ENCODE assay signal across 15 cellular contexts in genomic region chr20:35010405-35011192, GRCh38. TPM values are rescaled to one million over a fixed set of nuclear protein-coding genes. Genes with fewer than 3 reads are reported as not detected.
DNase-seq lines count a peak whose midpoint lies in the region; ATAC-seq lines count a peak whose summit lies in the region.
"Had no signal": no experiment of that assay in that cellular context is flagged by ENCODE, and none has a peak within 500 bp of the region (broad histone marks: within the 10 kb centered on the region; RNA-seq: fewer than 3 reads in every experiment).

No MANE protein-coding gene starts in this region.

- no peaks in the 10 kb centered on the region for H3K9me3 ChIP-seq in subcutaneous abdominal adipose tissue (ENCODE audit: control insufficient read depth in 5 of 5, low read length in 5 of 5)

- H3K4me3 Mint-ChIP-seq in activated naive CD4-positive, alpha-beta T cell treated with anti-CD3 and anti-CD28 coated beads for 36 hours: no peak overlapping the region
- H3K4me3 Mint-ChIP-seq in activated T-helper 2 cell treated with anti-CD3 and anti-CD28 coated beads, Interferon-gamma antibody, Interleukin-2, Interleukin-4, amounts not matched to agents 10 μg/mL and 5 μg/mL and 100 μg/mL, durations not matched to agents 14 hours and 24 hours and 36 hours (ENCODE audit: low read depth): no peak overlapping the region
- H3K4me3 Mint-ChIP-seq in immature natural killer cell: no peak overlapping the region
- H3K4me3 Mint-ChIP-seq: nephron had no signal

- ATAC-seq in HG02981 (IDR thresholded peaks at IDR 0.05; ENCODE audit: unreplicated experiment): no peak

- no peaks in the 10 kb centered on the region for H3K27me3 Mint-ChIP-seq in activated naive CD4-positive, alpha-beta T cell treated with anti-CD3 and anti-CD28 coated beads for 36 hours (ENCODE audit: low read depth)
- H3K27me3 Mint-ChIP-seq in activated T-helper 2 cell treated with anti-CD3 and anti-CD28 coated beads, Interferon-gamma antibody, Interleukin-2, Interleukin-4, amounts not matched to agents 10 μg/mL and 5 μg/mL and 100 μg/mL, durations not matched to agents 14 hours and 24 hours and 36 hours (ENCODE audit: low read depth): no peaks in the 10 kb centered on the region
- H3K27me3 Mint-ChIP-seq in immature natural killer cell (ENCODE audit: low read depth in 3 of 3): peaks cover 3 to 5% (median 5%) of the 10 kb centered on the region in 3 donors

- H3K9ac ChIP-seq in subcutaneous abdominal adipose tissue (ENCODE audit: low read length in 5 of 5): peak overlapping the region in 1 of 5 donors; percentile 36

- DNase-seq in activated naive CD4-positive, alpha-beta T cell treated with anti-CD3 and anti-CD28 coated beads for 36 hours: peak; percentile 1
- DNase-seq in activated naive CD4-positive, alpha-beta T cell treated with Interleukin-2 at 50 U/mL for 16 hours: no peak
- no peak for DNase-seq in activated T-helper 2 cell treated with anti-CD3 and anti-CD28 coated beads, Interferon-gamma antibody, Interleukin-2, Interleukin-4, amounts not matched to agents 10 μg/mL and 5 μg/mL and 100 μg/mL, durations not matched to agents 14 hours and 24 hours and 36 hours (ENCODE audit: low spot score)
- DNase-seq in immature natural killer cell: no peak
- DNase-seq in NCI-H1048 (lab: John Stamatoyannopoulos, UW): no peak
- DNase-seq in COLO668 (lab: John Stamatoyannopoulos, UW; ENCODE audit: unreplicated experiment): no peak
- DNase-seq: NCI-H1694 treated with DMSO at 0.1 percent for 48 hours; NCI-H446; stimulated activated CD4-positive, alpha-beta T cell treated with anti-CD3 and anti-CD28 coated beads, Interleukin-4, amount 100 ng/mL, for 1 hour; trophoblast cell had no signal

- no peaks in the 10 kb centered on the region for H3K4me1 Mint-ChIP-seq in activated naive CD4-positive, alpha-beta T cell treated with anti-CD3 and anti-CD28 coated beads for 36 hours (ENCODE audit: low read depth)
- peaks cover 3% of the 10 kb centered on the region for H3K4me1 Mint-ChIP-seq in activated T-helper 2 cell treated with anti-CD3 and anti-CD28 coated beads, Interferon-gamma antibody, Interleukin-2, Interleukin-4, amounts not matched to agents 10 μg/mL and 5 μg/mL and 100 μg/mL, durations not matched to agents 14 hours and 24 hours and 36 hours (ENCODE audit: low read depth)
- peaks cover 8 to 20% of the 10 kb centered on the region in 2 donors for H3K4me1 Mint-ChIP-seq in immature natural killer cell

- H3K27me3 ChIP-seq in subcutaneous abdominal adipose tissue (ENCODE audit: control insufficient read depth in 5 of 5, insufficient read depth in 4 of 5, low read length in 5 of 5): no peaks in the 10 kb centered on the region

- H3K27ac ChIP-seq in subcutaneous abdominal adipose tissue (ENCODE audit: low read depth, low read length): peak overlapping the region; percentile 84
- H3K27ac ChIP-seq: SK-N-MC had no signal

- no peaks in the 10 kb centered on the region for H3K9me3 Mint-ChIP-seq in activated naive CD4-positive, alpha-beta T cell treated with anti-CD3 and anti-CD28 coated beads for 36 hours
- H3K9me3 Mint-ChIP-seq in activated T-helper 2 cell treated with anti-CD3 and anti-CD28 coated beads, Interferon-gamma antibody, Interleukin-2, Interleukin-4, amounts not matched to agents 10 μg/mL and 5 μg/mL and 100 μg/mL, durations not matched to agents 14 hours and 24 hours and 36 hours: no peaks in the 10 kb centered on the region
- H3K9me3 Mint-ChIP-seq in immature natural killer cell: no peaks in the 10 kb centered on the region
- H3K9me3 Mint-ChIP-seq: nephron had no signal

- peaks cover 11 to 84% (median 75%) of the 10 kb centered on the region in 5 donors for H3K4me1 ChIP-seq in subcutaneous abdominal adipose tissue (ENCODE audit: control insufficient read depth in 5 of 5, insufficient read depth in 5 of 5, low read length in 5 of 5)

- peaks cover 0 to 86% (median 74%) of the 10 kb centered on the region in 5 donors for H3K36me3 ChIP-seq in subcutaneous abdominal adipose tissue (ENCODE audit: control insufficient read depth in 5 of 5, insufficient read depth in 5 of 5, low read length in 5 of 5)

- intact Hi-C loops in activated naive CD4-positive, alpha-beta T cell treated with anti-CD3 and anti-CD28 coated beads for 36 hours (cut with micrococcal nuclease): no loop called here
- intact Hi-C loops in activated T-helper 2 cell treated with anti-CD3 and anti-CD28 coated beads, Interferon-gamma antibody, Interleukin-2, Interleukin-4, amounts not matched to agents 10 μg/mL and 5 μg/mL and 100 μg/mL, durations not matched to agents 14 hours and 24 hours and 36 hours (cut with micrococcal nuclease): no loop called here

- peak overlapping the region; percentile 31 for H3K27ac Mint-ChIP-seq in activated naive CD4-positive, alpha-beta T cell treated with anti-CD3 and anti-CD28 coated beads for 36 hours
- H3K27ac Mint-ChIP-seq in activated T-helper 2 cell treated with anti-CD3 and anti-CD28 coated beads, Interferon-gamma antibody, Interleukin-2, Interleukin-4, amounts not matched to agents 10 μg/mL and 5 μg/mL and 100 μg/mL, durations not matched to agents 14 hours and 24 hours and 36 hours: peak overlapping the region; percentile 53
- peak overlapping the region in 4 of 6 donors; percentile 7 to 82 (median 60) for H3K27ac Mint-ChIP-seq in immature natural killer cell
- H3K27ac Mint-ChIP-seq: nephron had no signal

- CTCF ChIA-PET in activated naive CD4-positive, alpha-beta T cell treated with anti-CD3 and anti-CD28 coated beads for 36 hours (lab: Charles Lee): interaction anchor here (0.7 kb wide), 1 partner anchor 14 kb away, joined by 3 read pairs; no protein-coding TSS in a partner anchor

- peaks cover 31% of the 10 kb centered on the region for H3K36me3 Mint-ChIP-seq in activated naive CD4-positive, alpha-beta T cell treated with anti-CD3 and anti-CD28 coated beads for 36 hours (ENCODE audit: low read depth)
- peaks cover 78% of the 10 kb centered on the region for H3K36me3 Mint-ChIP-seq in activated T-helper 2 cell treated with anti-CD3 and anti-CD28 coated beads, Interferon-gamma antibody, Interleukin-2, Interleukin-4, amounts not matched to agents 10 μg/mL and 5 μg/mL and 100 μg/mL, durations not matched to agents 14 hours and 24 hours and 36 hours (ENCODE audit: low read depth)
- peaks cover 17 to 58% (median 23%) of the 10 kb centered on the region in 3 donors for H3K36me3 Mint-ChIP-seq in immature natural killer cell

- H3K4me3 ChIP-seq in subcutaneous abdominal adipose tissue (ENCODE audit: low read depth in 1 of 5, low read length in 5 of 5): no peak overlapping the region
- H3K4me3 ChIP-seq: SK-N-MC had no signal

RNA-seq across cellular contexts. Expression of gene MYH7B, which starts 54.9 kb away (rescaled TPM):
- total RNA-seq in activated naive CD4-positive, alpha-beta T cell treated with anti-CD3 and anti-CD28 coated beads for 36 hours: under 1 TPM; 0.20 to 0.86 TPM
- total RNA-seq in activated T-helper 2 cell treated with anti-CD3 and anti-CD28 coated beads, Interferon-gamma antibody, Interleukin-2, Interleukin-4, amounts not matched to agents 10 μg/mL and 5 μg/mL and 100 μg/mL, durations not matched to agents 14 hours and 24 hours and 36 hours: 0.30 and 0.34 TPM in 2 replicates
- not detected for polyA plus RNA-seq in immature natural killer cell
- total RNA-seq: dermis microvascular lymphatic vessel endothelial cell had no signal

RNA-seq across cellular contexts. Expression of gene GSS, which starts 55.0 kb away (rescaled TPM):
- total RNA-seq in activated naive CD4-positive, alpha-beta T cell treated with anti-CD3 and anti-CD28 coated beads for 36 hours: 10 to 100 TPM; 84.3 to 86.0 TPM
- 70.5 and 77.1 TPM in 2 replicates for total RNA-seq in activated T-helper 2 cell treated with anti-CD3 and anti-CD28 coated beads, Interferon-gamma antibody, Interleukin-2, Interleukin-4, amounts not matched to agents 10 μg/mL and 5 μg/mL and 100 μg/mL, durations not matched to agents 14 hours and 24 hours and 36 hours
- polyA plus RNA-seq in immature natural killer cell: 10 to 100 TPM; 32.4 to 60.6 (median 45.7) TPM
